Comparison of ENCODE assay signal across 33 cellular contexts in the genomic region with DNA sequence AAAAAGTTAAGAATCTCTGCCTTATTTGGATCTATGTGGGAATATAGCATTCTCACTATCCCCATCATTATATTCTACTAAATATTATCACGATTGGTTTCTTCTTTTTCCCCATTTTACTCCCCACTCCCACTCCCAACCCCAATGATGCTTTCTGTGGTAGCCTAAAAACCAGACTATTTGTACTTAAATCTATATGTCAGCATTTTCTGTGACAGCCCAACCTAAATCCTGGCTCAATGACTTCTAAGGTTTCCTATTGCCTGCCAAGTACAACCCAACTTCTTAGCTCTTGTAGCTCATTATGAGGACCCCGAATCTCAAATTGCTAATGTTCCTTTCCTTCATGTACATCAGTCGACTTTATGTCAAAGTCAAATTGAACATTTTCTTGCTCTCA.
DNase-seq lines count a peak whose midpoint lies in the region; ATAC-seq, FAIRE-seq and TF ChIP-seq lines count a peak whose summit lies in the region.
"Had no signal": no experiment of that assay in that cellular context is flagged by ENCODE, and none has a peak within 500 bp of the region (broad histone marks: within the 10 kb centered on the region; RNA-seq: fewer than 3 reads in every experiment).

No MANE protein-coding gene starts in this region.

- in situ Hi-C loops in HepG2 (cut with HindIII; ENCODE audit: extremely low pct_ligation_motif_present, low pct_unique_long_range_greater_than_20kb) (no loop called here), IMR-90 (cut with MboI; ENCODE audit: low sequenced_read_pairs) (no loop called here), K562 (cut with MboI) (no loop called here)

- CTCF ChIA-PET in HepG2 (lab: Yijun Ruan, JAX; ENCODE audit: low intra/inter-chr PET ratio, low total read pairs), result no interaction called here
- CTCF ChIA-PET in A549 (lab: Yijun Ruan, JAX), result no interaction called here
- CTCF ChIA-PET in IMR-90 (lab: Yijun Ruan, JAX), result no interaction called here
- CTCF ChIA-PET in K562 (lab: Yijun Ruan, JAX; ENCODE audit: low intra/inter-chr PET ratio), result no interaction called here
- CTCF ChIA-PET in RWPE1 (lab: Yijun Ruan, JAX), result interaction anchor here (0.5 kb wide), 1 partner anchor 24 kb away, joined by 3 read pairs; no protein-coding TSS in a partner anchor

- H3K4me3 ChIP-seq in HepG2 (replicated peaks in 1 of 3; ENCODE audit: insufficient read depth in 1 of 3, low read depth in 2 of 3, low read length in 3 of 3), result no peak overlapping the region
- H3K4me3 ChIP-seq in right lobe of liver, result no peak overlapping the region
- no peak overlapping the region for H3K4me3 ChIP-seq in A549
- H3K4me3 ChIP-seq in IMR-90 (ENCODE audit: insufficient read depth, low read depth, low read length), result no peak overlapping the region
- no peak overlapping the region for H3K4me3 ChIP-seq in K562
- H3K4me3 ChIP-seq: BLaER1; BLaER1 treated with 17β-estradiol and CSF1 and Interleukin-3, amounts not matched to agents 10 nM and 100 nM had no signal

- POLR2A ChIA-PET in HepG2 (lab: Yijun Ruan, JAX), result no interaction called here
- POLR2A ChIA-PET in A549 (lab: Yijun Ruan, JAX), result no interaction called here
- POLR2A ChIA-PET in IMR-90 (lab: Charles Lee; ENCODE audit: unreplicated experiment), result no interaction called here
- POLR2A ChIA-PET in K562 (lab: Yijun Ruan, JAX), result no interaction called here
- POLR2A ChIA-PET in RWPE1 (lab: Yijun Ruan, JAX; ENCODE audit: low non-redundant PET), result no interaction called here

- H2BK120ac ChIP-seq in IMR-90 (ENCODE audit: low read depth, low read length), result no peak overlapping the region

- no peak overlapping the region for H2BK5ac ChIP-seq in IMR-90 (ENCODE audit: low read depth, low read length, poor library complexity, severe bottlenecking)

- no peak overlapping the region for H4K91ac ChIP-seq in IMR-90 (ENCODE audit: insufficient read depth, low read depth, low read length)

- no peaks in the 10 kb centered on the region for H3K79me2 ChIP-seq in HepG2 (ENCODE audit: insufficient read depth, low read length)
- H3K79me2 ChIP-seq in K562 (ENCODE audit: control insufficient read depth, insufficient read depth, low read length), result no peaks in the 10 kb centered on the region

- DNase-seq in HepG2 (ENCODE audit: low spot score) (no peak), right lobe of liver (no peak), A549 (ENCODE audit: low read depth in 1 of 2, low spot score in 1 of 2) (no peak), IMR-90 (no peak), K562 (ENCODE audit: extremely low read depth in 1 of 4, low spot score in 3 of 4) (no peak), SKM-1 treated with dmso at 0.1 percent for 144 hours (lab: John Stamatoyannopoulos, UW; ENCODE audit: unreplicated experiment) (no peak), RWPE1 (ENCODE audit: low spot score) (no peak), NCI-H1417 treated with DMSO at 0.1 percent for 48 hours (lab: John Stamatoyannopoulos, UW) (no peak)
- DNase-seq: 8988T; ACHN; AML-193; BE2C; C1 segment of cervical spinal cord; Caco-2; Calu3; CD4-positive, alpha-beta T cell; CD4-positive, CD25-positive, alpha-beta regulatory T cell; CD8-positive, alpha-beta memory T cell; CD8-positive, alpha-beta T cell; COR-L47; DMS 273 treated with DMSO at 0.1 percent for 48 hours; DMS153; DMS53; DMS79; DMS79 treated with DMSO at 0.1 percent for 48 hours; DND-41; EL had no signal

- ATAC-seq in HepG2, result no peak
- ATAC-seq in right lobe of liver, result no peak
- ATAC-seq in A549, result no peak
- no peak for ATAC-seq in IMR-90 (ENCODE audit: low read depth)
- no peak for ATAC-seq in K562
- ATAC-seq: CD8-positive, alpha-beta T cell had no signal

- no peak overlapping the region for H3K4ac ChIP-seq in IMR-90 (ENCODE audit: low read depth, low read length)

- H3K4me2 ChIP-seq in HepG2 (ENCODE audit: low read depth, low read length) (no peak overlapping the region), A549 (no peak overlapping the region), IMR-90 (ENCODE audit: low read depth, low read length) (no peak overlapping the region), K562 (ENCODE audit: insufficient read depth, low read length) (no peak overlapping the region)
- H3K4me2 ChIP-seq: BLaER1; BLaER1 treated with 17β-estradiol and CSF1 and Interleukin-3, amounts not matched to agents 10 nM and 100 nM had no signal

- BruUV-seq in HepG2 (replicated peaks; lab: Mats Ljungman, UMichigan) (no TSS peak), IMR-90 (replicated peaks; lab: Mats Ljungman, UMichigan) (no TSS peak), K562 (replicated peaks; lab: Mats Ljungman, UMichigan) (no TSS peak)

- H2AFZ ChIP-seq in HepG2 (ENCODE audit: low read length), result no peak overlapping the region
- no peak overlapping the region for H2AFZ ChIP-seq in IMR-90 (replicated peaks; ENCODE audit: low read length, poor library complexity)
- no peak overlapping the region for H2AFZ ChIP-seq in K562 (ENCODE audit: low read depth, low read length)

- H3K27ac ChIP-seq in HepG2 (ENCODE audit: extremely low read length, insufficient read depth, low read length) (no peak overlapping the region), right lobe of liver (no peak overlapping the region), A549 (no peak overlapping the region), IMR-90 (ENCODE audit: insufficient read depth, low read length) (no peak overlapping the region), K562 (ENCODE audit: extremely low read depth, low read depth, low read length) (no peak overlapping the region), RWPE1 (no peak overlapping the region)
- H3K27ac ChIP-seq: 22Rv1; BLaER1; BLaER1 treated with 17β-estradiol and CSF1 and Interleukin-3, amounts not matched to agents 10 nM and 100 nM; C4-2B had no signal

- TF ChIP-seq CTCF in HepG2 (CRISPR knock-in tag; IDR thresholded peaks at IDR 0.05) (no peak), right lobe of liver (IDR thresholded peaks at IDR 0.05) (no peak), A549 (IDR thresholded peaks at IDR 0.05) (no peak), IMR-90 (conservative IDR thresholded peaks at IDR 0.05; ENCODE audit: low read depth, low read length) (no peak), K562 (IDR thresholded peaks at IDR 0.05 in 2 of 3, conservative IDR thresholded peaks at IDR 0.05 in 1 of 3; ENCODE audit: insufficient read depth in 2 of 3, low read depth in 1 of 3, low read length in 3 of 3) (no peak), RWPE1 (conservative IDR thresholded peaks at IDR 0.05; ENCODE audit: low read depth) (no peak)

- H3K4me1 ChIP-seq in HepG2 (ENCODE audit: insufficient read depth, low read length) (no peaks in the 10 kb centered on the region), right lobe of liver (no peaks in the 10 kb centered on the region), A549 (no peaks in the 10 kb centered on the region), IMR-90 (ENCODE audit: control insufficient read depth, insufficient read depth, low read length) (no peaks in the 10 kb centered on the region), K562 (replicated peaks in 1 of 2; ENCODE audit: control insufficient read depth in 2 of 2, insufficient read depth in 2 of 2, low read length in 2 of 2) (no peaks in the 10 kb centered on the region)
- H3K4me1 ChIP-seq: BE2C; BLaER1; BLaER1 treated with 17β-estradiol and CSF1 and Interleukin-3, amounts not matched to agents 10 nM and 100 nM; Caco-2 had no signal

- H3K9me3 ChIP-seq in HepG2 (ENCODE audit: low read length) (no peaks in the 10 kb centered on the region), right lobe of liver (peaks cover 0 to 3% (median 0%) of the 10 kb centered on the region in 4 donors), A549 (no peaks in the 10 kb centered on the region), IMR-90 (ENCODE audit: control insufficient read depth, insufficient read depth, low read length) (no peaks in the 10 kb centered on the region), K562 (replicated peaks; ENCODE audit: control insufficient read depth, insufficient read depth, low read depth, low read length) (no peaks in the 10 kb centered on the region)
- H3K9me3 ChIP-seq: BE2C, BLaER1 had no signal

- no peak overlapping the region for H3K23ac ChIP-seq in IMR-90 (ENCODE audit: low read depth, low read length)

- H3K9ac ChIP-seq in HepG2 (ENCODE audit: insufficient read depth, low read depth, low read length) (no peak overlapping the region), IMR-90 (ENCODE audit: low read depth, low read length) (no peak overlapping the region), K562 (ENCODE audit: insufficient read depth in 1 of 2, low read depth in 2 of 2, low read length in 2 of 2) (no peak overlapping the region)
- H3K9ac ChIP-seq: BLaER1; BLaER1 treated with 17β-estradiol and CSF1 and Interleukin-3, amounts not matched to agents 10 nM and 100 nM had no signal

- FAIRE-seq in HepG2 (lab: Jason Lieb, UNC) (no peak), A549 (lab: Jason Lieb, UNC) (no peak), K562 (lab: Jason Lieb, UNC) (no peak)
- FAIRE-seq: A204.1, D721Med had no signal

- no peak overlapping the region for H3K18ac ChIP-seq in IMR-90 (ENCODE audit: low read depth, low read length)

- H2AK5ac ChIP-seq in IMR-90 (ENCODE audit: low read depth, low read length), result no peak overlapping the region

- H2BK20ac ChIP-seq in IMR-90 (ENCODE audit: low read depth, low read length), result no peak overlapping the region

- no peak for TF ChIP-seq POLR2A in HepG2 (IDR thresholded peaks at IDR 0.05; ENCODE audit: insufficient read depth in 1 of 2, low read depth in 2 of 2, low read length in 2 of 2)
- no peak for TF ChIP-seq POLR2A in right lobe of liver (IDR thresholded peaks at IDR 0.05)
- no peak for TF ChIP-seq POLR2A in A549 (IDR thresholded peaks at IDR 0.05; ENCODE audit: low read length)
- TF ChIP-seq POLR2A in IMR-90 (IDR thresholded peaks at IDR 0.05; ENCODE audit: low read depth, low read length), result no peak
- no peak for TF ChIP-seq POLR2A in K562 (conservative IDR thresholded peaks at IDR 0.05)

- H3K9me1 ChIP-seq in IMR-90 (ENCODE audit: insufficient read depth, low read length) (no peaks in the 10 kb centered on the region), K562 (ENCODE audit: control insufficient read depth, insufficient read depth, low read length) (no peaks in the 10 kb centered on the region)

- no peak overlapping the region for H2AK9ac ChIP-seq in IMR-90 (replicated peaks; ENCODE audit: low read depth, low read length, poor library complexity)

- no peaks in the 10 kb centered on the region for H3K27me3 ChIP-seq in HepG2 (ENCODE audit: control insufficient read depth in 1 of 2, insufficient read depth in 2 of 2, low read length in 2 of 2)
- no peaks in the 10 kb centered on the region for H3K27me3 ChIP-seq in right lobe of liver
- H3K27me3 ChIP-seq in IMR-90 (ENCODE audit: control insufficient read depth, insufficient read depth, low read length), result no peaks in the 10 kb centered on the region
- H3K27me3 ChIP-seq in K562 (ENCODE audit: control insufficient read depth in 2 of 2, insufficient read depth in 2 of 2, low read length in 2 of 2), result no peaks in the 10 kb centered on the region
- H3K27me3 ChIP-seq: BE2C; BLaER1; BLaER1 treated with 17β-estradiol and CSF1 and Interleukin-3, amounts not matched to agents 10 nM and 100 nM had no signal

- intact Hi-C loops in HepG2 (cut with micrococcal nuclease; ENCODE audit: unreplicated experiment), result no loop called here
- intact Hi-C loops in right lobe of liver (cut with DNase I), result no loop called here
- intact Hi-C loops in IMR-90 (cut with micrococcal nuclease), result no loop called here
- intact Hi-C loops in K562 (cut with micrococcal nuclease), result no loop called here

- no peak overlapping the region for H4K5ac ChIP-seq in IMR-90 (ENCODE audit: low read depth, low read length)

- H3K36me3 ChIP-seq in HepG2 (replicated peaks in 1 of 2; ENCODE audit: control insufficient read depth in 1 of 2, insufficient read depth in 2 of 2, low read length in 2 of 2) (no peaks in the 10 kb centered on the region), right lobe of liver (no peaks in the 10 kb centered on the region), IMR-90 (ENCODE audit: control insufficient read depth, insufficient read depth, low read length) (no peaks in the 10 kb centered on the region), K562 (ENCODE audit: control insufficient read depth, insufficient read depth, low read length) (no peaks in the 10 kb centered on the region)
- H3K36me3 ChIP-seq: BE2C; BLaER1; BLaER1 treated with 17β-estradiol and CSF1 and Interleukin-3, amounts not matched to agents 10 nM and 100 nM had no signal

- TF ChIP-seq RAD21 in HepG2 (CRISPR knock-in tag; IDR thresholded peaks at IDR 0.05) (no peak), A549 (conservative IDR thresholded peaks at IDR 0.05 in 1 of 2, IDR thresholded peaks at IDR 0.05 in 1 of 2) (no peak), IMR-90 (IDR thresholded peaks at IDR 0.05; ENCODE audit: low read length) (no peak), K562 (CRISPR knock-in tag; conservative IDR thresholded peaks at IDR 0.05 in 1 of 2, IDR thresholded peaks at IDR 0.05 in 1 of 2) (no peak)

- dilution Hi-C loops in IMR-90 (cut with HindIII; ENCODE audit: low sequenced_read_pairs, unreplicated experiment), result no loop called here

- H3K79me1 ChIP-seq in IMR-90 (ENCODE audit: low read depth in 1 of 2, low read length in 2 of 2), result no peaks in the 10 kb centered on the region

- no peak overlapping the region for H3K14ac ChIP-seq in IMR-90 (replicated peaks; ENCODE audit: low read depth, low read length)

- H4K20me1 ChIP-seq in HepG2 (ENCODE audit: insufficient read depth, low read length) (no peaks in the 10 kb centered on the region), IMR-90 (ENCODE audit: insufficient read depth, low read length) (no peaks in the 10 kb centered on the region), K562 (replicated peaks; ENCODE audit: control insufficient read depth, insufficient read depth, low read length) (no peaks in the 10 kb centered on the region)
- H4K20me1 ChIP-seq: BLaER1; BLaER1 treated with 17β-estradiol and CSF1 and Interleukin-3, amounts not matched to agents 10 nM and 100 nM had no signal

- no peak for TF ChIP-seq EP300 in HepG2 (IDR thresholded peaks at IDR 0.05; ENCODE audit: low read depth in 2 of 2, low read length in 2 of 2)
- TF ChIP-seq EP300 in HepG2 (CRISPR knock-in tag; IDR thresholded peaks at IDR 0.05; ENCODE audit: borderline replicate concordance), result no peak
- no peak for TF ChIP-seq EP300 in A549 (IDR thresholded peaks at IDR 0.05)
- TF ChIP-seq EP300 in K562 (IDR thresholded peaks at IDR 0.05; ENCODE audit: low read length), result no peak

- WGBS in HepG2 (ENCODE audit: low lambda C conversion rate), result 0% methylated on average over 3 of the region's 3 CpGs
- 48% methylated on average over 3 of the region's 3 CpGs for WGBS in right lobe of liver (ENCODE audit: insufficient coverage, low coverage, low lambda C conversion rate, missing lambda C conversion rate)
- 0% methylated on average over 3 of the region's 3 CpGs for WGBS in A549 (ENCODE audit: missing lambda C conversion rate)
- WGBS in IMR-90 (ENCODE audit: extremely low coverage in 2 of 2, insufficient read length in 1 of 2), 2 experiments, result 93 to 100% methylated on average over 1 to 3 of the region's 3 CpGs
- 0% methylated on average over 2 of the region's 3 CpGs for WGBS in K562 (ENCODE audit: insufficient coverage, low coverage, missing lambda C conversion rate)

- H4K8ac ChIP-seq in IMR-90 (ENCODE audit: low read depth in 2 of 2, low read length in 2 of 2), result no peak overlapping the region

- no peak overlapping the region for H3K56ac ChIP-seq in IMR-90 (ENCODE audit: extremely low read depth, insufficient read depth, low read length)

- H2BK15ac ChIP-seq in IMR-90 (ENCODE audit: low read depth, low read length), result no peak overlapping the region
